17 cellular contexts compared by ENCODE assay signal in genomic region chr10:91076991-91077548, GRCh38.
DNase-seq lines count a peak whose midpoint lies in the region; ATAC-seq and TF ChIP-seq lines count a peak whose summit lies in the region.
"Had no signal": no experiment of that assay in that cellular context is flagged by ENCODE, and none has a peak within 500 bp of the region (broad histone marks: within the 10 kb centered on the region; RNA-seq: fewer than 3 reads in every experiment).

No MANE protein-coding gene starts in this region.

- in situ Hi-C loops in G401 (cut with HindIII; ENCODE audit: low sequenced_read_pairs) (no loop called here), brain microvascular endothelial cell (cut with HindIII; ENCODE audit: low pct_ligation_motif_present, low sequenced_read_pairs) (no loop called here)

- H3K36me3 ChIP-seq in body of pancreas (replicated peaks in 1 of 2; ENCODE audit: insufficient read depth in 1 of 2, low read depth in 2 of 2): no peaks in the 10 kb centered on the region
- H3K36me3 ChIP-seq in skeletal muscle satellite cell (ENCODE audit: insufficient read depth, low read length): no peaks in the 10 kb centered on the region
- no peaks in the 10 kb centered on the region for H3K36me3 ChIP-seq in brain microvascular endothelial cell (replicated peaks)

- ATAC-seq in body of pancreas (peak; percentile 20), left colon (peak; percentile 76), GM21447 (IDR thresholded peaks at IDR 0.05; ENCODE audit: unreplicated experiment) (no peak)
- ATAC-seq: PC-3 had no signal

- H3K27me3 ChIP-seq in body of pancreas: no peaks in the 10 kb centered on the region
- H3K27me3 ChIP-seq in skeletal muscle satellite cell (ENCODE audit: control insufficient read depth, insufficient read depth, low read length): peaks cover 4% of the 10 kb centered on the region
- H3K27me3 ChIP-seq in brain microvascular endothelial cell (replicated peaks): no peaks in the 10 kb centered on the region

- H3K9me3 ChIP-seq in body of pancreas (no peaks in the 10 kb centered on the region), skeletal muscle satellite cell (replicated peaks; ENCODE audit: low read length) (no peaks in the 10 kb centered on the region)

- intact Hi-C loops in body of pancreas (cut with DNase I) (no loop called here), left colon (cut with DNase I, micrococcal nuclease) (no loop called here)

- H3K9ac ChIP-seq in skeletal muscle satellite cell (ENCODE audit: low read depth, low read length): peak overlapping the region; percentile 7

- TF ChIP-seq CTCF in body of pancreas (IDR thresholded peaks at IDR 0.05) (no peak), brain microvascular endothelial cell (IDR thresholded peaks at IDR 0.05; ENCODE audit: low read depth, low read length, missing control alignments) (no peak)

- H3K27ac ChIP-seq in body of pancreas (peak overlapping the region in 1 of 4 donors; percentile 60), brain microvascular endothelial cell (no peak overlapping the region)

- DNase-seq in G401 (ENCODE audit: low spot score) (peak; percentile 4), body of pancreas (peak in 2 of 4 donors; percentile 15 to 39), left colon (no peak), brain microvascular endothelial cell (no peak), SHP77 treated with DMSO at 0.1 percent for 48 hours (lab: John Stamatoyannopoulos, UW) (no peak), HT-29 (ENCODE audit: low spot score) (no peak)
- DNase-seq: activated CD8-positive, alpha-beta memory T cell treated with anti-CD3 and anti-CD28 coated beads, Interleukin-2, amount 50 U/mL, for 48 hours; activated naive CD4-positive, alpha-beta T cell treated with anti-CD3 and anti-CD28 coated beads, Interleukin-2, amount 10 ng/mL, durations not matched to agents 7 days and 5 days; cerebellar nuclear complex; hippocampal formation; Kasumi-1; NCI-H187; nephron progenitor cell; T-helper 1 cell had no signal

- TF ChIP-seq POLR2A in body of pancreas (IDR thresholded peaks at IDR 0.05): no peak

- WGBS in body of pancreas, 2 donors: 10 to 15% methylated on average over 7 of the region's 7 CpGs

- H3K4me3 ChIP-seq in body of pancreas (no peak overlapping the region), skeletal muscle satellite cell (ENCODE audit: low read length) (peak overlapping the region; percentile 24), brain microvascular endothelial cell (ENCODE audit: low read depth, low read length) (no peak overlapping the region)

- peaks cover 22% of the 10 kb centered on the region for H3K4me1 ChIP-seq in body of pancreas
- peaks cover 12% of the 10 kb centered on the region for H3K4me1 ChIP-seq in skeletal muscle satellite cell (ENCODE audit: control insufficient read depth, insufficient read depth, low read length)

- H3K4me2 ChIP-seq in skeletal muscle satellite cell (ENCODE audit: low read length): peak overlapping the region; percentile 53
